8 cellular contexts compared by ENCODE assay signal in the genomic region with DNA sequence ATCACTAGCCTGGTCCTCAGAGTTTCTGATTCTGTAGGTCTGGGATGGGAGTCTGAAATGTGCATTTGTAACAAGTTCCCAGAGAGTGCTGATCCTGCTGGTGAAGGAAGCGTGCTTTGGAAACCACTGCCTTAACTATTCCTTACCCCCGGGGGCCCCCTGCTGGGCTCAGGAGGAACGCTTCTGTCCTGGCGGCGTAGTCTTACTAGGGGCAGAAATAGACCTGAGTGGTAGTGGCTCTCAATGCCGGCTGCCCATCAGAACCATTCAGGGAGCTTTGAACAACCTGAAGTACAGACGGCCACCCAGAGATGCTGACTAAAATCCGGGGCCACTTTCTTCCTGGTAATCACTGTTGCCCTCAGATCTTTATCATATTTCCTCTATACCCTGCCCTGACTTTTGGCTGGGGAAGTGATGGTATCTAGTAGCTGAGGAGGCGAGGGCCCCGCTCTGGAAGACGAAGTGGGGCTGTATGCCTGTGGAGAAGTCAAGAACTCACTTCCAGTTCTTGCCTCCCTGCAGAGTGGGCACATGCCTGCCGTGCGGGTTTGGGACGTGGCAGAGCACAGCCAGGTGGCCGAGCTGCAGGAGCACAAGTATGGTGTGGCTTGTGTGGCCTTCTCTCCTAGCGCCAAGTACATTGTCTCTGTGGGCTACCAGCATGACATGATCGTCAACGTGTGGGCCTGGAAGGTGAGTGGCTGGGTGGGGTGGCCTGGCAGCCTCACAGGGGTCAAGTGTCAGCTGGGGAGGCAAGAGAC. TPM values are rescaled to one million over a fixed set of nuclear protein-coding genes. Genes with fewer than 3 reads are reported as not detected.
DNase-seq lines count a peak whose midpoint lies in the region; ATAC-seq, FAIRE-seq and TF ChIP-seq lines count a peak whose summit lies in the region.

No MANE protein-coding gene starts in this region.

- H3K36me3 ChIP-seq in BLaER1 treated with 17β-estradiol and CSF1 and Interleukin-3, amounts not matched to agents 10 nM and 100 nM = peaks cover 15 to 51% (median 32%) of the 10 kb centered on the region in 11 experiments
- H3K36me3 ChIP-seq in right lobe of liver = peaks cover 0 to 6% (median 2%) of the 10 kb centered on the region in 4 donors

- peaks cover 0 to 17% (median 5%) of the 10 kb centered on the region in 11 experiments; a peak in 6 of 22 replicates for H4K20me1 ChIP-seq in BLaER1 treated with 17β-estradiol and CSF1 and Interleukin-3, amounts not matched to agents 10 nM and 100 nM

- H3K27ac ChIP-seq in BLaER1 treated with 17β-estradiol and CSF1 and Interleukin-3, amounts not matched to agents 10 nM and 100 nM = no peak overlapping the region
- H3K27ac ChIP-seq in coronary artery (no peak overlapping the region), right lobe of liver (no peak overlapping the region)

- H3K9ac ChIP-seq in BLaER1 treated with 17β-estradiol and CSF1 and Interleukin-3, amounts not matched to agents 10 nM and 100 nM = no peak overlapping the region; a peak in 1 of 22 replicates

- H3K9me3 ChIP-seq in BLaER1 treated with 17β-estradiol and CSF1 and Interleukin-3, amounts not matched to agents 10 nM and 100 nM (replicated peaks in 1 of 11) = no peaks in the 10 kb centered on the region
- no peaks in the 10 kb centered on the region for H3K9me3 ChIP-seq in right lobe of liver

- FAIRE-seq in H54 (lab: Jason Lieb, UNC) = no peak

- H3K4me3 ChIP-seq in BLaER1 treated with 17β-estradiol and CSF1 and Interleukin-3, amounts not matched to agents 10 nM and 100 nM = no peak overlapping the region
- H3K4me3 ChIP-seq in coronary artery (no peak overlapping the region), right lobe of liver (no peak overlapping the region)

- H3K27me3 Mint-ChIP-seq in activated CD4-positive, alpha-beta T cell treated with anti-CD3 and anti-CD28 coated beads, Interleukin-2, amount 10 ng/mL, durations not matched to agents 7 days and 5 days = no peaks in the 10 kb centered on the region

- TF ChIP-seq CTCF in coronary artery (IDR thresholded peaks at IDR 0.05) (peak; percentile 91), right lobe of liver (IDR thresholded peaks at IDR 0.05) (peak; percentile 84 to 90 (median 87))

- no peaks in the 10 kb centered on the region for H3K36me3 Mint-ChIP-seq in activated CD4-positive, alpha-beta T cell treated with anti-CD3 and anti-CD28 coated beads, Interleukin-2, amount 10 ng/mL, durations not matched to agents 7 days and 5 days (ENCODE audit: low read depth)

- H3K27ac Mint-ChIP-seq in activated CD4-positive, alpha-beta T cell treated with anti-CD3 and anti-CD28 coated beads, Interleukin-2, amount 10 ng/mL, durations not matched to agents 7 days and 5 days = peak overlapping the region; percentile 1

- POLR2A ChIA-PET in activated CD4-positive, alpha-beta T cell treated with anti-CD3 and anti-CD28 coated beads, Interleukin-2, amount 10 ng/mL, durations not matched to agents 7 days and 5 days (lab: Charles Lee) = interaction anchor here (0.9 kb wide), 1 partner anchor 37 kb away, joined by 3 read pairs; a partner anchor contains a TSS

- TF ChIP-seq POLR2A in H54 (IDR thresholded peaks at IDR 0.05; ENCODE audit: low read depth, low read length) (no peak), right lobe of liver (IDR thresholded peaks at IDR 0.05) (no peak)

- 16% methylated on average over 6 of the region's 18 CpGs for WGBS in right lobe of liver (ENCODE audit: insufficient coverage, low coverage, low lambda C conversion rate, missing lambda C conversion rate)

- peaks cover 26 to 57% (median 46%) of the 10 kb centered on the region in 10 experiments for H3K4me1 ChIP-seq in BLaER1 treated with 17β-estradiol and CSF1 and Interleukin-3, amounts not matched to agents 10 nM and 100 nM
- H3K4me1 ChIP-seq in right lobe of liver = no peaks in the 10 kb centered on the region

- H3K9me3 Mint-ChIP-seq in activated CD4-positive, alpha-beta T cell treated with anti-CD3 and anti-CD28 coated beads, Interleukin-2, amount 10 ng/mL, durations not matched to agents 7 days and 5 days = no peaks in the 10 kb centered on the region

- CTCF ChIA-PET in activated CD4-positive, alpha-beta T cell treated with anti-CD3 and anti-CD28 coated beads, Interleukin-2, amount 10 ng/mL, durations not matched to agents 7 days and 5 days (lab: Charles Lee) = interaction anchor here (0.6 to 15.7 kb wide), 19 partner anchors 8 to 346 kb away, joined by 3 to 166 read pairs (median 4); a partner anchor contains a TSS

- no peak overlapping the region for H3K4me3 Mint-ChIP-seq in activated CD4-positive, alpha-beta T cell treated with anti-CD3 and anti-CD28 coated beads, Interleukin-2, amount 10 ng/mL, durations not matched to agents 7 days and 5 days

- no peaks in the 10 kb centered on the region for H3K27me3 ChIP-seq in BLaER1 treated with 17β-estradiol and CSF1 and Interleukin-3, amounts not matched to agents 10 nM and 100 nM
- no peaks in the 10 kb centered on the region for H3K27me3 ChIP-seq in right lobe of liver

- ATAC-seq in right lobe of liver (peak; percentile 94 to 98 (median 97)), GM19397 (IDR thresholded peaks at IDR 0.05; ENCODE audit: unreplicated experiment) (no peak)

- H3K4me1 Mint-ChIP-seq in activated CD4-positive, alpha-beta T cell treated with anti-CD3 and anti-CD28 coated beads, Interleukin-2, amount 10 ng/mL, durations not matched to agents 7 days and 5 days = peaks cover 30% of the 10 kb centered on the region

- peak overlapping the region; percentile 52 to 80 (median 75); a peak in 17 of 22 replicates for H3K4me2 ChIP-seq in BLaER1 treated with 17β-estradiol and CSF1 and Interleukin-3, amounts not matched to agents 10 nM and 100 nM

- intact Hi-C loops in right lobe of liver (cut with DNase I) = loop anchor here in 1 of 2 donors (5.0 kb wide), 1 partner anchor 34 kb away; no protein-coding TSS in a partner anchor

- DNase-seq in H54 (ENCODE audit: insufficient read length, low spot score) (peak; percentile 65), NCI-H510A treated with DMSO at 0.1 percent for 48 hours (lab: John Stamatoyannopoulos, UW) (peak; percentile 40), coronary artery (ENCODE audit: low spot score) (peak; percentile 84), right lobe of liver (peak; percentile 83 to 86 (median 83))
- DNase-seq in activated CD4-positive, alpha-beta T cell treated with anti-CD3 and anti-CD28 coated beads, Interleukin-2, amount 10 ng/mL, durations not matched to agents 7 days and 5 days = peak; percentile 77
- peak; percentile 51 to 58 (median 55) for DNase-seq in stimulated activated CD4-positive, alpha-beta T cell treated with anti-CD3 and anti-CD28 coated beads, TNF-alpha, amount 100 ng/mL, for 48 hours (ENCODE audit: low read depth in 3 of 3)

RNA-seq across cellular contexts. Expression of a gene that starts 16.3 kb away (rescaled TPM):
- total RNA-seq in activated CD4-positive, alpha-beta T cell treated with anti-CD3 and anti-CD28 coated beads, Interleukin-2, amount 10 ng/mL, durations not matched to agents 7 days and 5 days = 10 to 100 TPM; 23.9 to 28.4 TPM
- total RNA-seq in right lobe of liver = 1 to 10 TPM; 6.0 to 8.6 (median 7.3) TPM

RNA-seq across cellular contexts. Expression of a gene that starts 27.0 kb away (rescaled TPM):
- total RNA-seq in activated CD4-positive, alpha-beta T cell treated with anti-CD3 and anti-CD28 coated beads, Interleukin-2, amount 10 ng/mL, durations not matched to agents 7 days and 5 days = 10 to 100 TPM; 10.5 to 17.0 TPM
- 1 to 10 TPM in 5 of 6 experiments, under 1 TPM in 1; 0.31 to 7.3 (median 4.7) TPM for total RNA-seq in right lobe of liver

RNA-seq across cellular contexts. Expression of a gene that starts 37.3 kb away (rescaled TPM):
- total RNA-seq in activated CD4-positive, alpha-beta T cell treated with anti-CD3 and anti-CD28 coated beads, Interleukin-2, amount 10 ng/mL, durations not matched to agents 7 days and 5 days = 10 to 100 TPM; 29.8 to 31.2 TPM
- total RNA-seq in right lobe of liver = 1 to 10 TPM; 4.3 to 7.9 (median 5.7) TPM
